ENCODE assay signal across 1 cellular context in genomic region chr17:50397919-50398285, GRCh38.
TF ChIP-seq lines count a peak whose summit lies in the region.

No MANE protein-coding gene starts in this region.

TF ChIP-seq in HCT116, 20 proteins besides CTCF, POLR2A, EP300 and RAD21:
- no peak for TF ChIP-seq YY1 (IDR thresholded peaks at IDR 0.05; ENCODE audit: extremely low read depth, insufficient replicate concordance, low read depth, low read length)
- no peak for TF ChIP-seq JUND (IDR thresholded peaks at IDR 0.05)
- no peak for TF ChIP-seq CEBPB (IDR thresholded peaks at IDR 0.05; ENCODE audit: low read depth)
- no peak for TF ChIP-seq POLR2AphosphoS5 (IDR thresholded peaks at IDR 0.05; ENCODE audit: low read depth, low read length)
- no peak for TF ChIP-seq ZNF274 (IDR thresholded peaks at IDR 0.05; ENCODE audit: low read depth, low read length)
- TF ChIP-seq TCF7L2 (IDR thresholded peaks at IDR 0.05; ENCODE audit: borderline replicate concordance, extremely low read depth, insufficient read depth, insufficient read length): no peak
- TF ChIP-seq MAX (IDR thresholded peaks at IDR 0.05): no peak
- no peak for TF ChIP-seq ZFX (IDR thresholded peaks at IDR 0.05)
- TF ChIP-seq CBX3 (IDR thresholded peaks at IDR 0.05; ENCODE audit: low read depth): no peak
- no peak for TF ChIP-seq ZBTB33 (IDR thresholded peaks at IDR 0.05; ENCODE audit: extremely low read depth, insufficient replicate concordance, low read length)
- TF ChIP-seq EZH2phosphoT487 (IDR thresholded peaks at IDR 0.05; ENCODE audit: borderline replicate concordance): no peak
- TF ChIP-seq REST (IDR thresholded peaks at IDR 0.05; ENCODE audit: low read depth): no peak
- no peak for TF ChIP-seq SP1 (IDR thresholded peaks at IDR 0.05; ENCODE audit: low read depth)
- no peak for TF ChIP-seq ATF3 (IDR thresholded peaks at IDR 0.05)
- TF ChIP-seq SRF (IDR thresholded peaks at IDR 0.05; ENCODE audit: low read depth): no peak
- TF ChIP-seq EZH2 (IDR thresholded peaks at IDR 0.05): no peak
- TF ChIP-seq SIN3A (IDR thresholded peaks at IDR 0.05; ENCODE audit: low read depth): no peak
- no peak for TF ChIP-seq FOSL1 (IDR thresholded peaks at IDR 0.05; ENCODE audit: low read depth)
- no peak for TF ChIP-seq EGR1 (IDR thresholded peaks at IDR 0.05; ENCODE audit: low read depth)
- TF ChIP-seq ELF1 (IDR thresholded peaks at IDR 0.05; ENCODE audit: borderline replicate concordance, low read depth): no peak
TF ChIP-seq in HCT116: peak in this region for 0.
